ENCODE assay signal across 1 cellular context in the genomic region with DNA sequence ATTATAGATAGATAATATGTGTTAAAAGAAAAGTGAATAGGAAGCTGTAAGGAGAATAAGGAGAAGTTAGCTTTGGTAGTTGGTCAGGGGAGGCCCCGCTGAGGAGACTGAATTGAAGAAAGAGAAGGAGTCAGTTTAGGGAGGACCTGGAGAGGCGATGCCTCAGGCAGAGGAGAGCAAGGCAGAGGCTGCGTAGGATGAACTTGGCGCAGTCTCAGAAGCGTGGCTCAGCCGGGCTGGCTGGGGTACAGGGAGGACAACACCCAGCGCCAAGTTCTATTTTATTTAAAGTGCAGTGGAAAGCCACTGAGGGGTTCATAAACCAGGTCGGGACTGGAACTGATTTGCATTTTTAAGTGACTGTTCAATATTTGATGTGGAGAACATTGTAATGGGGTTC.
TF ChIP-seq lines count a peak whose summit lies in the region.

No MANE protein-coding gene starts in this region.

TF ChIP-seq in SK-N-SH, 30 proteins besides CTCF, POLR2A, EP300 and RAD21 (continued from another document):
- TF ChIP-seq, protein P1, sequence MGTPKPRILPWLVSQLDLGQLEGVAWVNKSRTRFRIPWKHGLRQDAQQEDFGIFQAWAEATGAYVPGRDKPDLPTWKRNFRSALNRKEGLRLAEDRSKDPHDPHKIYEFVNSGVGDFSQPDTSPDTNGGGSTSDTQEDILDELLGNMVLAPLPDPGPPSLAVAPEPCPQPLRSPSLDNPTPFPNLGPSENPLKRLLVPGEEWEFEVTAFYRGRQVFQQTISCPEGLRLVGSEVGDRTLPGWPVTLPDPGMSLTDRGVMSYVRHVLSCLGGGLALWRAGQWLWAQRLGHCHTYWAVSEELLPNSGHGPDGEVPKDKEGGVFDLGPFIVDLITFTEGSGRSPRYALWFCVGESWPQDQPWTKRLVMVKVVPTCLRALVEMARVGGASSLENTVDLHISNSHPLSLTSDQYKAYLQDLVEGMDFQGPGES (IDR thresholded peaks at IDR 0.05; ENCODE audit: low read depth, low read length) = no peak
- TF ChIP-seq RFX5 (IDR thresholded peaks at IDR 0.05; ENCODE audit: low read length) (no peak), FOSL2 (IDR thresholded peaks at IDR 0.05; ENCODE audit: borderline replicate concordance, low read depth) (no peak), TEAD4 (IDR thresholded peaks at IDR 0.05; ENCODE audit: borderline replicate concordance, insufficient read depth) (no peak), EZH2phosphoT487 (IDR thresholded peaks at IDR 0.05; ENCODE audit: borderline replicate concordance, low read depth) (no peak), CHD2 (IDR thresholded peaks at IDR 0.05; ENCODE audit: low read length, partially characterized antibody) (no peak), SIN3A (IDR thresholded peaks at IDR 0.05; ENCODE audit: borderline replicate concordance, low read depth, low read length) (no peak), RCOR1 (IDR thresholded peaks at IDR 0.05; ENCODE audit: low read length) (no peak), TCF12 (IDR thresholded peaks at IDR 0.05) (no peak), FOXJ3 (CRISPR knock-in tag; IDR thresholded peaks at IDR 0.05) (no peak), GATA2 (CRISPR knock-in tag; IDR thresholded peaks at IDR 0.05) (no peak), NFIC (IDR thresholded peaks at IDR 0.05; ENCODE audit: borderline replicate concordance) (no peak)
- TF ChIP-seq, protein P2, sequence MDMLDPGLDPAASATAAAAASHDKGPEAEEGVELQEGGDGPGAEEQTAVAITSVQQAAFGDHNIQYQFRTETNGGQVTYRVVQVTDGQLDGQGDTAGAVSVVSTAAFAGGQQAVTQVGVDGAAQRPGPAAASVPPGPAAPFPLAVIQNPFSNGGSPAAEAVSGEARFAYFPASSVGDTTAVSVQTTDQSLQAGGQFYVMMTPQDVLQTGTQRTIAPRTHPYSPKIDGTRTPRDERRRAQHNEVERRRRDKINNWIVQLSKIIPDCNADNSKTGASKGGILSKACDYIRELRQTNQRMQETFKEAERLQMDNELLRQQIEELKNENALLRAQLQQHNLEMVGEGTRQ (IDR thresholded peaks at IDR 0.05; ENCODE audit: borderline replicate concordance, low read depth, low read length) = no peak
- TF ChIP-seq, protein P3, sequence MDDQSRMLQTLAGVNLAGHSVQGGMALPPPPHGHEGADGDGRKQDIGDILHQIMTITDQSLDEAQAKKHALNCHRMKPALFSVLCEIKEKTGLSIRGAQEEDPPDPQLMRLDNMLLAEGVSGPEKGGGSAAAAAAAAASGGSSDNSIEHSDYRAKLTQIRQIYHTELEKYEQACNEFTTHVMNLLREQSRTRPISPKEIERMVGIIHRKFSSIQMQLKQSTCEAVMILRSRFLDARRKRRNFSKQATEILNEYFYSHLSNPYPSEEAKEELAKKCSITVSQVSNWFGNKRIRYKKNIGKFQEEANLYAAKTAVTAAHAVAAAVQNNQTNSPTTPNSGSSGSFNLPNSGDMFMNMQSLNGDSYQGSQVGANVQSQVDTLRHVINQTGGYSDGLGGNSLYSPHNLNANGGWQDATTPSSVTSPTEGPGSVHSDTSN (IDR thresholded peaks at IDR 0.05) = no peak
TF ChIP-seq in SK-N-SH: peak in this region for 0.
